Comparison of ENCODE assay signal across 1 cellular context in genomic region chr14:92473947-92474535, GRCh38.
TF ChIP-seq lines count a peak whose summit lies in the region.

No MANE protein-coding gene starts in this region.

TF ChIP-seq in HepG2, 621 proteins besides CTCF, POLR2A, EP300 and RAD21:
- no peak for TF ChIP-seq ZNF207 (IDR thresholded peaks at IDR 0.05; ENCODE audit: borderline replicate concordance)
- TF ChIP-seq NCOR1 (IDR thresholded peaks at IDR 0.05; ENCODE audit: borderline replicate concordance, low read length) = no peak
- 0 out of 2 replicates have a peak, but pooled peaks have one; percentile 28 for TF ChIP-seq SNAPC2 (CRISPR knock-in tag; IDR thresholded peaks at IDR 0.05)
- TF ChIP-seq STAG1 (CRISPR knock-in tag; IDR thresholded peaks at IDR 0.05) = no peak
- no peak for TF ChIP-seq STAT5B (CRISPR knock-in tag; IDR thresholded peaks at IDR 0.05)
- no peak for TF ChIP-seq THAP7 (CRISPR knock-in tag; IDR thresholded peaks at IDR 0.05)
- TF ChIP-seq, protein P1, sequence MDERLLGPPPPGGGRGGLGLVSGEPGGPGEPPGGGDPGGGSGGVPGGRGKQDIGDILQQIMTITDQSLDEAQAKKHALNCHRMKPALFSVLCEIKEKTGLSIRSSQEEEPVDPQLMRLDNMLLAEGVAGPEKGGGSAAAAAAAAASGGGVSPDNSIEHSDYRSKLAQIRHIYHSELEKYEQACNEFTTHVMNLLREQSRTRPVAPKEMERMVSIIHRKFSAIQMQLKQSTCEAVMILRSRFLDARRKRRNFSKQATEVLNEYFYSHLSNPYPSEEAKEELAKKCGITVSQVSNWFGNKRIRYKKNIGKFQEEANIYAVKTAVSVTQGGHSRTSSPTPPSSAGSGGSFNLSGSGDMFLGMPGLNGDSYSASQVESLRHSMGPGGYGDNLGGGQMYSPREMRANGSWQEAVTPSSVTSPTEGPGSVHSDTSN (CRISPR knock-in tag; IDR thresholded peaks at IDR 0.05) = 0 out of 2 replicates have a peak, but pooled peaks have one; percentile 4
- 0 out of 2 replicates have a peak, but pooled peaks have one; percentile 3 for TF ChIP-seq SIX4 (CRISPR knock-in tag; IDR thresholded peaks at IDR 0.05)
- TF ChIP-seq ZNF761 (CRISPR knock-in tag; conservative IDR thresholded peaks at IDR 0.05) = no peak
- no peak for TF ChIP-seq ZFP90 (CRISPR knock-in tag; IDR thresholded peaks at IDR 0.05; ENCODE audit: borderline replicate concordance)
